In genomic region chr11:44861829-44862545, GRCh38 we compare ENCODE assay signal across 8 cellular contexts.
DNase-seq lines count a peak whose midpoint lies in the region; ATAC-seq and FAIRE-seq lines count a peak whose summit lies in the region.

No MANE protein-coding gene starts in this region.

- FAIRE-seq in GM19239 (lab: Jason Lieb, UNC) = peak; percentile 91

- DNase-seq in AG08395 (ENCODE audit: low spot score) (peak; percentile 98), GM19239 (ENCODE audit: insufficient read length, low spot score) (peak; percentile 93), RPMI7951 (ENCODE audit: low read depth) (peak; percentile 97), foreskin melanocyte (peak; percentile 95), pulmonary artery endothelial cell (ENCODE audit: low read depth, low spot score) (peak; percentile 80), pons (ENCODE audit: low spot score) (no peak)
- peak; percentile 72 for DNase-seq in activated T-helper 9 cell treated with anti-CD3 and anti-CD28 coated beads, Interleukin-2, amount 50 U/mL, for 16 hours (ENCODE audit: low read depth)

- ATAC-seq in HG03196 (IDR thresholded peaks at IDR 0.05; ENCODE audit: unreplicated experiment) = peak; percentile 99
